Comparison of ENCODE assay signal across 8 cellular contexts in genomic region chr17:56593741-56594527, GRCh38. TPM values are rescaled to one million over a fixed set of nuclear protein-coding genes. Genes with fewer than 3 reads are reported as not detected.
DNase-seq lines count a peak whose midpoint lies in the region; ATAC-seq and TF ChIP-seq lines count a peak whose summit lies in the region.

No MANE protein-coding gene starts in this region.

- no peaks in the 10 kb centered on the region for H3K9me3 ChIP-seq in CD8-positive, alpha-beta memory T cell (ENCODE audit: low read length)

- H3K36me3 ChIP-seq in CD8-positive, alpha-beta memory T cell (ENCODE audit: insufficient read depth, low read length), result no peaks in the 10 kb centered on the region

- H3K27me3 Mint-ChIP-seq in CD8-positive, alpha-beta memory T cell, result peaks cover 52 to 62% of the 10 kb centered on the region in 2 donors
- H3K27me3 Mint-ChIP-seq in activated naive CD4-positive, alpha-beta T cell treated with anti-CD3 and anti-CD28 coated beads for 36 hours (ENCODE audit: low read depth), result no peaks in the 10 kb centered on the region
- peaks cover 21% of the 10 kb centered on the region for H3K27me3 Mint-ChIP-seq in glutamatergic neuron (ENCODE audit: unreplicated experiment)

- H3K27ac Mint-ChIP-seq in CD8-positive, alpha-beta memory T cell, result peak overlapping the region in 1 of 8 donors; percentile 60
- H3K27ac Mint-ChIP-seq in activated naive CD4-positive, alpha-beta T cell treated with anti-CD3 and anti-CD28 coated beads for 36 hours, result no peak overlapping the region
- no peak overlapping the region for H3K27ac Mint-ChIP-seq in glutamatergic neuron (ENCODE audit: unreplicated experiment)

- no peak for TF ChIP-seq CTCF in glutamatergic neuron (IDR thresholded peaks at IDR 0.05; ENCODE audit: partially characterized antibody, unreplicated experiment)

- peak in 2 of 5 donors; percentile 11 to 74 for DNase-seq in CD8-positive, alpha-beta memory T cell
- DNase-seq in activated naive CD4-positive, alpha-beta T cell treated with anti-CD3 and anti-CD28 coated beads for 36 hours, result peak; percentile 55
- DNase-seq in glutamatergic neuron (peak; percentile 73), occipital lobe (lab: John Stamatoyannopoulos, UW) (peak; percentile 61)

- peaks cover 18% of the 10 kb centered on the region for H3K4me1 ChIP-seq in CD8-positive, alpha-beta memory T cell (ENCODE audit: insufficient read depth, low read length)

- intact Hi-C loops in activated naive CD4-positive, alpha-beta T cell treated with anti-CD3 and anti-CD28 coated beads for 36 hours (cut with micrococcal nuclease), result loop anchor here (1.0 to 10.0 kb wide), 5 partner anchors 97 to 1173 kb away; partner anchors contain the start of genes COIL and MMD

- CTCF ChIA-PET in CD8-positive, alpha-beta memory T cell (lab: Charles Lee), result interaction anchor here (0.9 to 5.5 kb wide), 5 partner anchors 10 to 187 kb away, joined by 3 to 40 read pairs (median 10); no protein-coding TSS in a partner anchor
- CTCF ChIA-PET in activated naive CD4-positive, alpha-beta T cell treated with anti-CD3 and anti-CD28 coated beads for 36 hours (lab: Charles Lee), result interaction anchor here (0.7 to 8.4 kb wide), 15 partner anchors 9 to 186 kb away, joined by 3 to 72 read pairs (median 5); no protein-coding TSS in a partner anchor

- H3K4me1 Mint-ChIP-seq in CD8-positive, alpha-beta memory T cell, result peaks cover 20 to 41% (median 31%) of the 10 kb centered on the region in 3 donors
- peaks cover 31% of the 10 kb centered on the region for H3K4me1 Mint-ChIP-seq in activated naive CD4-positive, alpha-beta T cell treated with anti-CD3 and anti-CD28 coated beads for 36 hours (ENCODE audit: low read depth)
- H3K4me1 Mint-ChIP-seq in glutamatergic neuron (ENCODE audit: low read depth, unreplicated experiment), result peaks cover 6% of the 10 kb centered on the region

- H3K36me3 Mint-ChIP-seq in CD8-positive, alpha-beta memory T cell, result no peaks in the 10 kb centered on the region
- H3K36me3 Mint-ChIP-seq in activated naive CD4-positive, alpha-beta T cell treated with anti-CD3 and anti-CD28 coated beads for 36 hours (ENCODE audit: low read depth), result no peaks in the 10 kb centered on the region
- H3K36me3 Mint-ChIP-seq in glutamatergic neuron (ENCODE audit: unreplicated experiment), result no peaks in the 10 kb centered on the region

- peak; percentile 46 for ATAC-seq in HG02610 (IDR thresholded peaks at IDR 0.05; ENCODE audit: unreplicated experiment)
- ATAC-seq in HG03139 (IDR thresholded peaks at IDR 0.05; ENCODE audit: unreplicated experiment), result no peak
- no peak for ATAC-seq in HG02884 (IDR thresholded peaks at IDR 0.05; ENCODE audit: unreplicated experiment)

- peak overlapping the region in 5 of 7 donors; percentile 32 to 70 (median 52) for H3K4me3 Mint-ChIP-seq in CD8-positive, alpha-beta memory T cell
- H3K4me3 Mint-ChIP-seq in activated naive CD4-positive, alpha-beta T cell treated with anti-CD3 and anti-CD28 coated beads for 36 hours, result peak overlapping the region; percentile 74
- peak overlapping the region; percentile 67 for H3K4me3 Mint-ChIP-seq in glutamatergic neuron (ENCODE audit: unreplicated experiment)

- H3K27me3 ChIP-seq in CD8-positive, alpha-beta memory T cell (ENCODE audit: insufficient read depth, low read length, poor library complexity, severe bottlenecking), result peaks cover 33% of the 10 kb centered on the region

- POLR2A ChIA-PET in CD8-positive, alpha-beta memory T cell (lab: Charles Lee), result no interaction called here

- no peaks in the 10 kb centered on the region for H3K9me3 Mint-ChIP-seq in CD8-positive, alpha-beta memory T cell
- no peaks in the 10 kb centered on the region for H3K9me3 Mint-ChIP-seq in activated naive CD4-positive, alpha-beta T cell treated with anti-CD3 and anti-CD28 coated beads for 36 hours
- H3K9me3 Mint-ChIP-seq in glutamatergic neuron (ENCODE audit: unreplicated experiment), result peaks cover 10% of the 10 kb centered on the region

- H3K4me3 ChIP-seq in CD8-positive, alpha-beta memory T cell (ENCODE audit: low read length), result peak overlapping the region; percentile 67

- no peak overlapping the region for H3K27ac ChIP-seq in CD8-positive, alpha-beta memory T cell (ENCODE audit: low read depth, low read length)

TF ChIP-seq in PFSK-1, 5 proteins besides CTCF, POLR2A, EP300 and RAD21:
- 0 out of 2 replicates have a peak, but pooled peaks have one; percentile 18 for TF ChIP-seq TAF1 (IDR thresholded peaks at IDR 0.05; ENCODE audit: borderline replicate concordance, insufficient read depth, low read length)
- no peak for TF ChIP-seq POLR2AphosphoS5 (IDR thresholded peaks at IDR 0.05; ENCODE audit: low read depth, low read length)
- peak; percentile 31; the same call in 1 of the 2 replicates for TF ChIP-seq SIN3A (IDR thresholded peaks at IDR 0.05; ENCODE audit: borderline replicate concordance, insufficient read depth, low read length)
- TF ChIP-seq FOXP2 (optimal IDR thresholded peaks at IDR 0.05; ENCODE audit: borderline replicate concordance, extremely low read depth, extremely low read length, insufficient read depth), result peak; percentile 57
- no peak for TF ChIP-seq REST (IDR thresholded peaks at IDR 0.05; ENCODE audit: insufficient read depth in 1 of 2, low read depth in 2 of 2, low read length in 2 of 2)

RNA-seq across cellular contexts. Expression of gene NOG, which starts 0.4 kb away (rescaled TPM):
- under 1 TPM; 0.44 to 0.73 TPM for total RNA-seq in CD8-positive, alpha-beta memory T cell
- polyA plus RNA-seq in CD8-positive, alpha-beta memory T cell, result 1.2 TPM
- polyA plus RNA-seq in PFSK-1 (2012; ENCODE audit: insufficient read length, low read depth), result 0.15 TPM
- total RNA-seq in activated naive CD4-positive, alpha-beta T cell treated with anti-CD3 and anti-CD28 coated beads for 36 hours, result 1 to 10 TPM; 2.4 to 2.6 TPM
- total RNA-seq in glutamatergic neuron (ENCODE audit: unreplicated experiment) (not detected), occipital lobe (3.7 TPM)
